ENCODE assay signal across 26 cellular contexts in the genomic region with DNA sequence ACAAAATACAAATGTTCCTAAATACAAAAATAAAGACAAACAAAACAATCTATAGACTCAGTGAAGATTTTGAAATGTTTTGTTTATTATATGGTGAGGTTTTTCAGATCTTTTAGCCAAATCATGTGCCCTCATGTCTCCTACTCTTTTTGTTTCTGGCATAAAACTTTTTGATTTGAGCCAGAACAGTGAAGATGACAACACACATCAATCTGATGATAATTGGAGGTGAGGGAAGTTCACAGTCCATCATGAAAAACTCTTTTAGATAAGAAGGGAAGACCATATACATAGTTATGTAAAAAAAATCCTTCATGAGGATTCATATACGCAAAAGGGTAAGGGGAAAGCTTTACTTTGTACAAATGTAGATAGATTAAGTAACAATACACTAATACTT.
"Had no signal": no experiment of that assay in that cellular context is flagged by ENCODE, and none has a peak within 500 bp of the region (broad histone marks: within the 10 kb centered on the region; RNA-seq: fewer than 3 reads in every experiment).

No MANE protein-coding gene starts in this region.

- H3K4me3 ChIP-seq: left ventricle myocardium inferior, lung, ovary, right atrium auricular region, right lobe of liver, smooth muscle cell, tibial nerve, uterus had no signal

- H3K27me3 Mint-ChIP-seq: progenitor cell of endocrine pancreas; stimulated activated memory B cell treated with anti-CD40 and anti-IgM and Interleukin-4, amounts not matched to agents 10 μg/mL and 1 μg/mL and 100 μg/mL, for 72 hours; type B pancreatic cell had no signal

- H3K4me1 ChIP-seq: left ventricle myocardium inferior, uterus had no signal

- FAIRE-seq: islet of Langerhans, kidney had no signal

- H3K27me3 ChIP-seq: ovary, right atrium auricular region, right lobe of liver, tibial nerve, uterus had no signal

- H3K4me3 Mint-ChIP-seq: mesothelial cell of epicardium; naive B cell; nephron progenitor cell; stimulated activated memory B cell treated with anti-CD40 and anti-IgM and Interleukin-4, amounts not matched to agents 10 μg/mL and 1 μg/mL and 100 μg/mL, for 72 hours; stimulated activated naive CD8-positive, alpha-beta T cell treated with anti-CD3 and anti-CD28 coated beads, Interleukin-15, amount 100 ng/mL, for 72 hours; type B pancreatic cell had no signal

- ATAC-seq: left colon; stimulated activated memory B cell treated with anti-CD40 and anti-IgM and Interleukin-4, amounts not matched to agents 10 μg/mL and 1 μg/mL and 100 μg/mL, for 72 hours; stimulated activated naive CD8-positive, alpha-beta T cell treated with anti-CD3 and anti-CD28 coated beads, Interleukin-15, amount 100 ng/mL, for 72 hours had no signal

- H3K27ac Mint-ChIP-seq: mesothelial cell of epicardium; nephron progenitor cell; progenitor cell of endocrine pancreas; stimulated activated memory B cell treated with anti-CD40 and anti-IgM and Interleukin-4, amounts not matched to agents 10 μg/mL and 1 μg/mL and 100 μg/mL, for 72 hours; stimulated activated naive CD8-positive, alpha-beta T cell treated with anti-CD3 and anti-CD28 coated beads, Interleukin-15, amount 100 ng/mL, for 72 hours; type B pancreatic cell had no signal

- H3K4me2 ChIP-seq: smooth muscle cell had no signal

- H3K4me1 Mint-ChIP-seq: naive B cell; nephron progenitor cell; stimulated activated memory B cell treated with anti-CD40 and anti-IgM and Interleukin-4, amounts not matched to agents 10 μg/mL and 1 μg/mL and 100 μg/mL, for 72 hours; stimulated activated naive CD8-positive, alpha-beta T cell treated with anti-CD3 and anti-CD28 coated beads, Interleukin-15, amount 100 ng/mL, for 72 hours had no signal

- H3K36me3 ChIP-seq: left ventricle myocardium inferior, ovary, right atrium auricular region, right lobe of liver, tibial nerve, uterus had no signal

- H3K36me3 Mint-ChIP-seq: mesothelial cell of epicardium; naive B cell; stimulated activated memory B cell treated with anti-CD40 and anti-IgM and Interleukin-4, amounts not matched to agents 10 μg/mL and 1 μg/mL and 100 μg/mL, for 72 hours; type B pancreatic cell had no signal

- H3K27ac ChIP-seq: left ventricle myocardium inferior, ovary, right atrium auricular region, tibial nerve, uterus had no signal

- H3K9me3 ChIP-seq: left ventricle myocardium inferior, ovary, right atrium auricular region, right lobe of liver, tibial nerve, uterus had no signal

- DNase-seq: hippocampal formation; kidney; left colon; left ventricle myocardium inferior; mesendoderm; naive B cell; nephron progenitor cell; ovary; right lobe of liver; stimulated activated CD4-positive, alpha-beta T cell treated with anti-CD3 and anti-CD28 coated beads, Interleukin-1b, Interleukin-23, amount 100 ng/mL, for 48 hours; stimulated activated CD4-positive, alpha-beta T cell treated with anti-CD3 and anti-CD28 coated beads, Interleukin-2, amount 100 ng/mL, for 48 hours; stimulated activated CD4-positive, alpha-beta T cell treated with anti-CD3 and anti-CD28 coated beads, Interleukin-4, amount 100 ng/mL, for 4 hours; stimulated activated CD8-positive, alpha-beta memory T cell treated with anti-CD3 and anti-CD28 coated beads, Interleukin-4, amount 100 ng/mL, for 48 hours; stimulated activated naive CD4-positive, alpha-beta T cell treated with Interleukin-2 at 50 U/mL for 16 hours; stimulated activated naive CD8-positive, alpha-beta T cell treated with anti-CD3 and anti-CD28 coated beads, Interleukin-15, amount 100 ng/mL, for 72 hours; substantia nigra; uterus had no signal

- H3K9me3 Mint-ChIP-seq: mesothelial cell of epicardium; stimulated activated memory B cell treated with anti-CD40 and anti-IgM and Interleukin-4, amounts not matched to agents 10 μg/mL and 1 μg/mL and 100 μg/mL, for 72 hours; stimulated activated naive CD8-positive, alpha-beta T cell treated with anti-CD3 and anti-CD28 coated beads, Interleukin-15, amount 100 ng/mL, for 72 hours; type B pancreatic cell had no signal
